8 cellular contexts compared by ENCODE assay signal in the genomic region with DNA sequence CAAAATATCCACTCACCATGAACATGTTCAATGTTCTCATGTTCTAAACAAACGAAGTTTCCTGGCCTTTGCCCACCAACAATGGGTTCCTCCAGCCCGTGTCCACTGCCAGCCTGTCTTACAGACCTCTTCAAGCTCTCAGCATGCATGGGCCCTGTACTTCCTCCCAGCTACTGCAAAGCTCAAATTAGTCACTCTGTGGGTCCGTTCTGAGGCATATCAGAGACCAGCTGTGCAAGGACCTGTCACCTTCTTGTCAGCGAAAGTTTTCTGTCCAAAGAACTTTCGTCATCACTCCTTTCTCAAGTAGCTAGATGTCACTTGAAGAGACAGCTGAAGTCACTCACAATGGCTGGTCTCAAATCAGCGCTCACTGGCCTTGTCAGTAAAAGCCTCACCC.
"Had no signal": no experiment of that assay in that cellular context is flagged by ENCODE, and none has a peak within 500 bp of the region (broad histone marks: within the 10 kb centered on the region; RNA-seq: fewer than 3 reads in every experiment).

No MANE protein-coding gene starts in this region.

- H3K9me3 ChIP-seq: HAP-1 had no signal

- H3K4me3 ChIP-seq: GM23248, HAP-1 had no signal

- H3K36me3 ChIP-seq: HAP-1 had no signal

- DNase-seq: GM23248, GOT3, H7, HFFc6 had no signal

- ATAC-seq: HCT116, HepG2 had no signal

- H2AFZ ChIP-seq: GM23248 had no signal

- H3K9ac ChIP-seq: GM23248 had no signal

- H3K4me1 ChIP-seq: HAP-1 had no signal

- H3K27ac ChIP-seq: GM23248, HL-60 had no signal
